12 cellular contexts compared by ENCODE assay signal in the genomic region with DNA sequence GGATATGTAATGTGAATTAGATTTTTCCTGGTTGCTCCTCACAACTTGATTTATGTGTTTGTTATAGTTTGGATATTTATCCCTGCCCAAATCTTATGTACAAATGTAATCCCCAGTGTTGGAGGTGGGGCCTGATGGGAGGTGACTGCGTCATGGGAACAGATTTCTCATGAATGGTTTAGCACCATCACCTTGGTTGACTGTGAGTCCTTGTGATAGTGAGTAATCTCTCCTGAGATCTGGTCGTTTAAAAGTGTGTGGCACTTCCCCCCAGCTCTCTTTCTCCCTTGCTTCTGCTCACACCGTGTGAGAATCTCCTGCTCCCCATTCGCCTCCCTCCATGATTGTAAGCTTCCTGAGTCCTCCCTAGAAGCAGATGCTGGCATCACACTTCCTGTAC. TPM values are rescaled to one million over a fixed set of nuclear protein-coding genes. Genes with fewer than 3 reads are reported as not detected.
DNase-seq lines count a peak whose midpoint lies in the region; ATAC-seq and TF ChIP-seq lines count a peak whose summit lies in the region.
"Had no signal": no experiment of that assay in that cellular context is flagged by ENCODE, and none has a peak within 500 bp of the region (broad histone marks: within the 10 kb centered on the region; RNA-seq: fewer than 3 reads in every experiment).

No MANE protein-coding gene starts in this region.

- no peak overlapping the region for H3K4me3 ChIP-seq in CD8-positive, alpha-beta memory T cell (ENCODE audit: low read length)
- H3K4me3 ChIP-seq in endodermal cell (ENCODE audit: low read length) = no peak overlapping the region
- peak overlapping the region; percentile 46 for H3K4me3 ChIP-seq in ovary

- no peaks in the 10 kb centered on the region for H3K36me3 ChIP-seq in CD8-positive, alpha-beta memory T cell (ENCODE audit: insufficient read depth, low read length)
- H3K36me3 ChIP-seq in endodermal cell (ENCODE audit: control insufficient read depth, insufficient read depth, low read length) (no peaks in the 10 kb centered on the region), ovary (no peaks in the 10 kb centered on the region)

- CTCF ChIA-PET in CD8-positive, alpha-beta memory T cell (lab: Charles Lee) = no interaction called here
- CTCF ChIA-PET in T-cell (lab: Charles Lee) = no interaction called here

- DNase-seq in CD8-positive, alpha-beta memory T cell = no peak
- no peak for DNase-seq in T-cell
- no peak for DNase-seq in endodermal cell
- DNase-seq in ovary = no peak
- no peak for DNase-seq in effector CD8-positive, alpha-beta T cell (lab: John Stamatoyannopoulos, UW)
- no peak for DNase-seq in NAMALWA (ENCODE audit: low spot score)
- no peak for DNase-seq in 8988T
- DNase-seq: COR-L47, kidney glomerular epithelial cell, NCI-H446 treated with DMSO at 0.1 percent for 48 hours had no signal

- peaks cover 7 to 8% of the 10 kb centered on the region in 2 donors for H3K27me3 Mint-ChIP-seq in CD8-positive, alpha-beta memory T cell
- H3K27me3 Mint-ChIP-seq in T-cell = peaks cover 0 to 42% of the 10 kb centered on the region in 2 donors
- peaks cover 52% of the 10 kb centered on the region for H3K27me3 Mint-ChIP-seq in endodermal cell (ENCODE audit: insufficient read depth)

- H3K27ac Mint-ChIP-seq in CD8-positive, alpha-beta memory T cell = peak overlapping the region in 2 of 8 donors; percentile 23 to 95
- H3K27ac Mint-ChIP-seq in T-cell (peak overlapping the region in 1 of 2 donors; percentile 4), endodermal cell (no peak overlapping the region)

- H3K4me3 Mint-ChIP-seq in CD8-positive, alpha-beta memory T cell = peak overlapping the region; percentile 72 to 89 (median 85)
- H3K4me3 Mint-ChIP-seq in T-cell (peak overlapping the region; percentile 65 to 82 (median 76)), endodermal cell (peak overlapping the region; percentile 52)

- TF ChIP-seq EP300 in ovary (IDR thresholded peaks at IDR 0.05) = no peak

- H3K27me3 ChIP-seq in CD8-positive, alpha-beta memory T cell (ENCODE audit: insufficient read depth, low read length, poor library complexity, severe bottlenecking) = no peaks in the 10 kb centered on the region
- H3K27me3 ChIP-seq in endodermal cell (ENCODE audit: control insufficient read depth, insufficient read depth, low read length, poor library complexity, severe bottlenecking) (peaks cover 27% of the 10 kb centered on the region), ovary (no peaks in the 10 kb centered on the region)

- intact Hi-C loops in ovary (cut with DNase I) = no loop called here

- no peak for TF ChIP-seq POLR2A in ovary (IDR thresholded peaks at IDR 0.05)

- no peaks in the 10 kb centered on the region for H3K9me3 ChIP-seq in CD8-positive, alpha-beta memory T cell (ENCODE audit: low read length)
- no peaks in the 10 kb centered on the region for H3K9me3 ChIP-seq in endodermal cell (ENCODE audit: control insufficient read depth, low read length)
- H3K9me3 ChIP-seq in ovary = no peaks in the 10 kb centered on the region

- H3K9me3 Mint-ChIP-seq in CD8-positive, alpha-beta memory T cell = no peaks in the 10 kb centered on the region
- H3K9me3 Mint-ChIP-seq in T-cell = no peaks in the 10 kb centered on the region
- H3K9me3 Mint-ChIP-seq in endodermal cell = peaks cover 12% of the 10 kb centered on the region

- H3K36me3 Mint-ChIP-seq in CD8-positive, alpha-beta memory T cell = peaks cover 0 to 6% (median 0%) of the 10 kb centered on the region in 3 donors
- H3K36me3 Mint-ChIP-seq in T-cell (no peaks in the 10 kb centered on the region), endodermal cell (ENCODE audit: low read depth) (no peaks in the 10 kb centered on the region)

- WGBS in endodermal cell (ENCODE audit: insufficient coverage in 1 of 2, insufficient read length in 1 of 2), 2 experiments = 71% methylated on average over 3 of the region's 4 CpGs; no CpG with 5 or more reads in 1 of the 2 experiments
- WGBS in ovary, 3 donors = 52 to 60% (median 56%) methylated on average over 4 of the region's 4 CpGs

- H3K27ac ChIP-seq in CD8-positive, alpha-beta memory T cell (ENCODE audit: low read depth, low read length) = no peak overlapping the region
- H3K27ac ChIP-seq in endodermal cell (ENCODE audit: low read depth, low read length) (no peak overlapping the region), ovary (no peak overlapping the region)

- ATAC-seq in T-cell (replicated peaks in 1 of 4) (no peak), GM18498 (IDR thresholded peaks at IDR 0.05; ENCODE audit: unreplicated experiment) (no peak)
- ATAC-seq: Right ventricle myocardium inferior had no signal

- TF ChIP-seq CTCF in endodermal cell (conservative IDR thresholded peaks at IDR 0.05) (no peak), ovary (IDR thresholded peaks at IDR 0.05) (no peak)

- peaks cover 22 to 70% (median 31%) of the 10 kb centered on the region in 3 donors for H3K4me1 Mint-ChIP-seq in CD8-positive, alpha-beta memory T cell
- peaks cover 36 to 52% (median 51%) of the 10 kb centered on the region in 3 donors for H3K4me1 Mint-ChIP-seq in T-cell
- peaks cover 22% of the 10 kb centered on the region for H3K4me1 Mint-ChIP-seq in endodermal cell

- POLR2A ChIA-PET in CD8-positive, alpha-beta memory T cell (lab: Charles Lee) = interaction anchor here (0.6 to 0.7 kb wide), 2 partner anchors 9 to 17 kb away, joined by 3 to 14 read pairs; no protein-coding TSS in a partner anchor
- POLR2A ChIA-PET in T-cell (lab: Charles Lee) = no interaction called here

- no peak overlapping the region for H3K9ac ChIP-seq in endodermal cell (ENCODE audit: extremely low read depth, low read length, poor library complexity, severe bottlenecking)

- peaks cover 7% of the 10 kb centered on the region for H3K4me1 ChIP-seq in CD8-positive, alpha-beta memory T cell (ENCODE audit: insufficient read depth, low read length)
- H3K4me1 ChIP-seq in endodermal cell (ENCODE audit: control insufficient read depth, insufficient read depth, low read length) = no peaks in the 10 kb centered on the region
- H3K4me1 ChIP-seq in ovary (ENCODE audit: insufficient read depth) = peaks cover 5% of the 10 kb centered on the region

RNA-seq across cellular contexts. Expression of a gene that starts 2.2 kb away (rescaled TPM):
- 10 to 100 TPM; 10.6 to 13.3 TPM for total RNA-seq in CD8-positive, alpha-beta memory T cell
- 6.8 TPM for polyA plus RNA-seq in CD8-positive, alpha-beta memory T cell
- total RNA-seq in T-cell (10 to 100 TPM; 14.9 to 21.1 (median 16.0) TPM), endodermal cell (10 to 100 TPM in 1 of 2 donors, 1 to 10 TPM in 1; 5.2 to 10.0 TPM), ovary (10 to 100 TPM; 15.9 to 29.6 (median 24.0) TPM)
- polyA plus RNA-seq in endodermal cell (2013, experiment 1 of 2) = 2.4 TPM
- polyA plus RNA-seq in endodermal cell (2013, experiment 2 of 2) = 3.0 TPM
- polyA plus RNA-seq in ovary = 10 to 100 TPM in 1 of 2 donors, 1 to 10 TPM in 1; 4.3 to 19.8 TPM

RNA-seq across cellular contexts. Expression of a gene that starts 50.3 kb away (rescaled TPM):
- not detected for total RNA-seq in CD8-positive, alpha-beta memory T cell
- polyA plus RNA-seq in CD8-positive, alpha-beta memory T cell = 0.24 TPM
- not detected for total RNA-seq in T-cell
- not detected for total RNA-seq in endodermal cell
- not detected for polyA plus RNA-seq in endodermal cell (2013, experiment 1 of 2)
- not detected for polyA plus RNA-seq in endodermal cell (2013, experiment 2 of 2)
- 1 to 10 TPM in 2 of 7 donors, under 1 TPM in 4, not detected in 1; 0.28 to 1.6 (median 0.72) TPM for total RNA-seq in ovary
- under 1 TPM; 0.20 to 0.35 TPM for polyA plus RNA-seq in ovary
- total RNA-seq: Right ventricle myocardium inferior had no signal

RNA-seq across cellular contexts. Expression of a gene that starts 52.3 kb away (rescaled TPM):
- total RNA-seq in CD8-positive, alpha-beta memory T cell = 10 to 100 TPM; 45.0 to 47.3 TPM
- 790 TPM for polyA plus RNA-seq in CD8-positive, alpha-beta memory T cell
- total RNA-seq in T-cell = 1,000 to 10,000 TPM in 2 of 5 donors, 100 to 1,000 TPM in 3; 202 to 2,593 (median 248) TPM
- total RNA-seq in endodermal cell = 10 to 100 TPM in 1 of 2 donors, 1 to 10 TPM in 1; 9.9 to 10.5 TPM
- polyA plus RNA-seq in endodermal cell (2013, experiment 1 of 2) = 28.2 TPM
- 22.4 TPM for polyA plus RNA-seq in endodermal cell (2013, experiment 2 of 2)
- total RNA-seq in ovary = 100 to 1,000 TPM in 6 of 7 donors, 10 to 100 TPM in 1; 91.5 to 645 (median 365) TPM
- 100 to 1,000 TPM; 221 to 241 TPM for polyA plus RNA-seq in ovary
